21 cellular contexts compared by ENCODE assay signal in genomic region chr10:119677904-119678755, GRCh38. TPM values are rescaled to one million over a fixed set of nuclear protein-coding genes. Genes with fewer than 3 reads are reported as not detected.
DNase-seq lines count a peak whose midpoint lies in the region; ATAC-seq, FAIRE-seq and TF ChIP-seq lines count a peak whose summit lies in the region.
"Had no signal": no experiment of that assay in that cellular context is flagged by ENCODE, and none has a peak within 500 bp of the region (broad histone marks: within the 10 kb centered on the region; RNA-seq: fewer than 3 reads in every experiment).

No MANE protein-coding gene starts in this region.

- POLR2A ChIA-PET in A549 (lab: Yijun Ruan, JAX), result no interaction called here

- H3K36me3 Mint-ChIP-seq in mesothelial cell of epicardium, result peaks cover 24% of the 10 kb centered on the region

- no peak for FAIRE-seq in A549 (lab: Jason Lieb, UNC)
- FAIRE-seq: urothelium cell line had no signal

- no peaks in the 10 kb centered on the region for H3K27me3 ChIP-seq in esophagus (ENCODE audit: control insufficient read depth in 1 of 2, insufficient read depth in 2 of 2, low read length in 2 of 2)
- H3K27me3 ChIP-seq in psoas muscle (ENCODE audit: insufficient read depth in 3 of 3, low read length in 2 of 3), result no peaks in the 10 kb centered on the region
- H3K27me3 ChIP-seq in WERI-Rb-1 (ENCODE audit: insufficient read depth, low read depth, severe bottlenecking), result no peaks in the 10 kb centered on the region
- H3K27me3 ChIP-seq: SJCRH30 had no signal

- TF ChIP-seq RAD21 in A549 (conservative IDR thresholded peaks at IDR 0.05 in 1 of 2, IDR thresholded peaks at IDR 0.05 in 1 of 2), result no peak

- peaks cover 4 to 27% of the 10 kb centered on the region in 2 donors for H3K36me3 ChIP-seq in esophagus (ENCODE audit: control insufficient read depth in 2 of 2, insufficient read depth in 2 of 2, low read length in 1 of 2)
- peaks cover 15 to 48% of the 10 kb centered on the region in 2 donors for H3K36me3 ChIP-seq in psoas muscle (ENCODE audit: insufficient read depth in 1 of 2, low read depth in 1 of 2)
- H3K36me3 ChIP-seq in WERI-Rb-1, result no peaks in the 10 kb centered on the region

- H3K4me3 ChIP-seq in A549, result no peak overlapping the region
- H3K4me3 ChIP-seq in esophagus (ENCODE audit: low read depth in 1 of 2, low read length in 2 of 2), result no peak overlapping the region
- no peak overlapping the region for H3K4me3 ChIP-seq in psoas muscle
- H3K4me3 ChIP-seq in WERI-Rb-1 (ENCODE audit: low read depth, low read length), result no peak overlapping the region
- H3K4me3 ChIP-seq: SJCRH30 had no signal

- ATAC-seq in A549 (no peak), psoas muscle (peak; percentile 27 to 51 (median 40)), HG02970 (IDR thresholded peaks at IDR 0.05; ENCODE audit: low FRiP score, unreplicated experiment) (no peak)
- ATAC-seq: activated CD4-positive, alpha-beta T cell treated with anti-CD3 and anti-CD28 coated beads for 36 hours; esophagus mucosa; stimulated activated naive B cell treated with anti-CD40 and anti-IgM and Interleukin-4, amounts not matched to agents 10 μg/mL and 1 μg/mL and 100 μg/mL, for 72 hours had no signal

- H3K4me3 Mint-ChIP-seq in mesothelial cell of epicardium, result no peak overlapping the region
- H3K4me3 Mint-ChIP-seq: activated CD4-positive, alpha-beta T cell treated with anti-CD3 and anti-CD28 coated beads for 36 hours; dendritic cell treated with granulocyte-macrophage colony-stimulating factor and Interleukin-4, amounts not matched to agents 40 ng/mL and 50 ng/mL, for 4 days; stimulated activated naive B cell treated with anti-CD40 and anti-IgM and Interleukin-4, amounts not matched to agents 10 μg/mL and 1 μg/mL and 100 μg/mL, for 72 hours had no signal

- WGBS in A549 (ENCODE audit: missing lambda C conversion rate), result 88% methylated on average over 13 of the region's 13 CpGs
- WGBS in esophagus, 2 donors, result 88 to 92% methylated on average over 13 of the region's 13 CpGs
- 43 to 69% (median 50%) methylated on average over 13 of the region's 13 CpGs for WGBS in psoas muscle, 3 donors

- CTCF ChIA-PET in A549 (lab: Yijun Ruan, JAX), result interaction anchor here (1.2 to 3.2 kb wide), 5 partner anchors 9 to 181 kb away, joined by 3 to 21 read pairs (median 7); no protein-coding TSS in a partner anchor

- H3K4me1 ChIP-seq in A549 (peaks cover 74% of the 10 kb centered on the region), esophagus (ENCODE audit: control insufficient read depth in 2 of 2, insufficient read depth in 2 of 2, low read length in 1 of 2) (peaks cover 8 to 10% of the 10 kb centered on the region in 2 donors), psoas muscle (peaks cover 85% of the 10 kb centered on the region)
- H3K4me1 ChIP-seq: Caco-2 had no signal

- no peak for TF ChIP-seq POLR2A in A549 (IDR thresholded peaks at IDR 0.05; ENCODE audit: low read length)

- peak overlapping the region; percentile 82 for H3K4me2 ChIP-seq in A549
- H3K4me2 ChIP-seq: KMS-11 had no signal

- TF ChIP-seq CTCF in A549 (IDR thresholded peaks at IDR 0.05) (no peak), psoas muscle (IDR thresholded peaks at IDR 0.05) (no peak), mesothelial cell of epicardium (IDR thresholded peaks at IDR 0.05; ENCODE audit: unreplicated experiment) (no peak), WERI-Rb-1 (IDR thresholded peaks at IDR 0.05; ENCODE audit: low read depth, low read length) (no peak)

- no peaks in the 10 kb centered on the region for H3K4me1 Mint-ChIP-seq in mesothelial cell of epicardium

- intact Hi-C loops in psoas muscle (cut with DNase I), result no loop called here

- H3K9me3 ChIP-seq in A549, result no peaks in the 10 kb centered on the region
- H3K9me3 ChIP-seq in esophagus (ENCODE audit: control insufficient read depth in 2 of 2, insufficient read depth in 1 of 2, low read depth in 1 of 2, low read length in 1 of 2), result no peaks in the 10 kb centered on the region
- no peaks in the 10 kb centered on the region for H3K9me3 ChIP-seq in psoas muscle
- H3K9me3 ChIP-seq in WERI-Rb-1 (ENCODE audit: severe bottlenecking), result no peaks in the 10 kb centered on the region
- H3K9me3 ChIP-seq: Caco-2, SJCRH30 had no signal

- no peak for DNase-seq in A549 (ENCODE audit: low read depth in 1 of 2, low spot score in 1 of 2)
- DNase-seq in M059J (ENCODE audit: low read depth), result peak; percentile 73
- peak in 1 of 2 donors; percentile 69 for DNase-seq in psoas muscle
- no peak for DNase-seq in anterior cingulate cortex (lab: John Stamatoyannopoulos, UW)
- no peak for DNase-seq in mesothelial cell of epicardium (ENCODE audit: low spot score in 2 of 2, unreplicated experiment in 2 of 2)
- DNase-seq in WERI-Rb-1, result no peak
- DNase-seq: activated CD4-positive, alpha-beta T cell treated with anti-CD3 and anti-CD28 coated beads for 36 hours; activated CD8-positive, alpha-beta memory T cell treated with anti-CD3 and anti-CD28 coated beads, Interleukin-2, amount 50 U/mL, for 4 hours; Caco-2; NCI-H1436 treated with DMSO at 0.1 percent for 48 hours; NCI-H345; NK-92 treated with Interleukin-12 subunit alpha and Interleukin-12 subunit beta, amount 100 ng/mL, for 24 hours; SJCRH30; stimulated activated naive B cell treated with anti-CD40 and anti-IgM and Interleukin-4, amounts not matched to agents 10 μg/mL and 1 μg/mL and 100 μg/mL, for 72 hours had no signal

- no peak overlapping the region for H3K27ac Mint-ChIP-seq in mesothelial cell of epicardium
- H3K27ac Mint-ChIP-seq: dendritic cell treated with granulocyte-macrophage colony-stimulating factor and Interleukin-4, amounts not matched to agents 40 ng/mL and 50 ng/mL, for 4 days; stimulated activated naive B cell treated with anti-CD40 and anti-IgM and Interleukin-4, amounts not matched to agents 10 μg/mL and 1 μg/mL and 100 μg/mL, for 72 hours had no signal

- H3K27ac ChIP-seq in A549 (peak overlapping the region; percentile 88 to 93), esophagus (ENCODE audit: low read depth in 2 of 2, low read length in 1 of 2) (peak overlapping the region; percentile 2 to 21), psoas muscle (peak overlapping the region; percentile 90), WERI-Rb-1 (no peak overlapping the region)
- H3K27ac ChIP-seq: KMS-11, parathyroid adenoma, SJCRH30 had no signal

- TF ChIP-seq EP300 in A549 (IDR thresholded peaks at IDR 0.05), result no peak

- H3K9me3 Mint-ChIP-seq in mesothelial cell of epicardium, result no peaks in the 10 kb centered on the region
- H3K9me3 Mint-ChIP-seq: dendritic cell treated with granulocyte-macrophage colony-stimulating factor and Interleukin-4, amounts not matched to agents 40 ng/mL and 50 ng/mL, for 4 days; stimulated activated naive B cell treated with anti-CD40 and anti-IgM and Interleukin-4, amounts not matched to agents 10 μg/mL and 1 μg/mL and 100 μg/mL, for 72 hours had no signal

- H3K27me3 Mint-ChIP-seq in mesothelial cell of epicardium (ENCODE audit: low read depth), result no peaks in the 10 kb centered on the region
- H3K27me3 Mint-ChIP-seq: activated CD4-positive, alpha-beta T cell treated with anti-CD3 and anti-CD28 coated beads for 36 hours had no signal

TF ChIP-seq in A549, 52 proteins besides CTCF, POLR2A, EP300 and RAD21:
- TF ChIP-seq CBX8 (IDR thresholded peaks at IDR 0.05) (no peak), RFX5 (IDR thresholded peaks at IDR 0.05) (no peak), MYC (IDR thresholded peaks at IDR 0.05; ENCODE audit: borderline replicate concordance, low read length) (no peak), CHD2 (IDR thresholded peaks at IDR 0.05; ENCODE audit: low read length, partially characterized antibody) (no peak), TFCP2L1 (CRISPR knock-in tag; IDR thresholded peaks at IDR 0.05) (no peak)
TF ChIP-seq in A549: peak in this region for 0.

RNA-seq across cellular contexts. Expression of gene BAG3, which starts 26.9 kb away (rescaled TPM):
- polyA plus RNA-seq in A549 (2011; rRNA removed) (10.7 and 18.3 TPM in 2 replicates), A549 (2017; fragmentation: RNase III; extraction: RNeasy Plus Mini Kit Qiagen cat#74134 plus additional on column Dnase treatment) (50.0 to 58.4 TPM (median 57.4 TPM) in 3 replicates), esophagus (10 to 100 TPM; 39.4 to 57.2 TPM), psoas muscle (100 to 1,000 TPM; 283 to 571 (median 364) TPM)
- polyA plus RNA-seq in A549 (2012; cell fraction: cytosol; rRNA removed), result 19.0 and 26.0 TPM in 2 replicates
- polyA plus RNA-seq in A549 (2012; cell fraction: nucleus; rRNA removed), result 43.7 and 44.6 TPM in 2 replicates
- 11.6 TPM in 2 replicates for polyA minus RNA-seq in A549 (2011; rRNA and poly(A)+ RNA removed)
- 15.1 and 28.6 TPM in 2 replicates for total RNA-seq in M059J (2014; rRNA removed; shearing (Covaris generic))
- total RNA-seq in psoas muscle (100 to 1,000 TPM; 354 to 855 (median 486) TPM), mesothelial cell of epicardium (22.2 to 23.3 TPM (median 23.0 TPM) in 3 replicates)

RNA-seq across cellular contexts. Expression of gene INPP5F, which starts 47.7 kb away (rescaled TPM):
- polyA plus RNA-seq in A549 (2011; rRNA removed) (7.7 and 8.3 TPM in 2 replicates), A549 (2017; fragmentation: RNase III; extraction: RNeasy Plus Mini Kit Qiagen cat#74134 plus additional on column Dnase treatment) (5.6 to 6.2 TPM (median 5.6 TPM) in 3 replicates), esophagus (1 to 10 TPM; 5.1 to 5.8 TPM), psoas muscle (10 to 100 TPM in 1 of 3 donors, 1 to 10 TPM in 2; 6.0 to 10.0 (median 8.0) TPM)
- 2.8 and 3.2 TPM in 2 replicates for polyA plus RNA-seq in A549 (2012; cell fraction: cytosol; rRNA removed)
- 2.4 and 4.2 TPM in 2 replicates for polyA plus RNA-seq in A549 (2012; cell fraction: nucleus; rRNA removed)
- polyA minus RNA-seq in A549 (2011; rRNA and poly(A)+ RNA removed), result 5.5 and 9.3 TPM in 2 replicates
- total RNA-seq in M059J (2014; rRNA removed; shearing (Covaris generic)), result 11.1 and 15.2 TPM in 2 replicates
- total RNA-seq in psoas muscle (10 to 100 TPM in 3 of 4 donors, 1 to 10 TPM in 1; 8.0 to 12.3 (median 10.7) TPM), mesothelial cell of epicardium (55.8 to 56.5 TPM (median 56.0 TPM) in 3 replicates)

Comparison
In these comparisons a context has a peak if more than half of its experiments do, and no peak if none do; other contexts are left out.
1. ATAC-seq: peak in psoas muscle (4 of 4); none in A549 (0 of 2) and HG02970 (single experiment).
2. RNA of gene BAG3, which starts 26.9 kb away (total RNA-seq): 354 to 855 TPM in psoas muscle; 15.1 to 28.6 TPM in M059J and 22.2 to 23.3 TPM in mesothelial cell of epicardium; every median in the first group is over 10 times any median in the second.